In the genomic region with DNA sequence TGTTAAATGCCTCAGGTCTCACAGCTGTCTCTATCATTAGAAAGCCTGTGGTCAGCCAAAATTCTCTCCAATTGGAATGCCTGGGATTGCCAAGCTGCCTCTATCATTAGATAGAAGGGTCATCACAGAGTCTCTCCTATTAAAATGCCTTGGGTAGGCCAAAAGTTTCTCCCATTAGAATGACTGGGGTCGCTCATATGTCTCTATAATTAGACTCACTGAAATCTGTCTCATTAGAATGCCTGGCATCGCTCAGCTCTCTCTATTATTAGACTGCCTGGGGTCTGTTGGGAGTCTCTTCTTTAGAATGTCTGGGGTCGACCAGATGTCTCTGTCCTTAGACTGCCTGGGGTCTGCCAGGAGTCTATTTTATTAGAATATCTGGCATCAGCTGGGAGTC, we compare ENCODE assay signal across 8 cellular contexts.
"Had no signal": no experiment of that assay in that cellular context is flagged by ENCODE, and none has a peak within 500 bp of the region (broad histone marks: within the 10 kb centered on the region; RNA-seq: fewer than 3 reads in every experiment).

No MANE protein-coding gene starts in this region.

- H3K9ac ChIP-seq: GM23248 had no signal

- H3K4me3 ChIP-seq: GM23248, HAP-1 had no signal

- H2AFZ ChIP-seq: GM23248 had no signal

- ATAC-seq: HCT116, HepG2 had no signal

- H3K27ac ChIP-seq: GM23248, HL-60 had no signal

- H3K9me3 ChIP-seq: HAP-1 had no signal

- H3K4me1 ChIP-seq: HAP-1 had no signal

- DNase-seq: GM23248, GOT3, H7, HFFc6 had no signal

- H3K36me3 ChIP-seq: HAP-1 had no signal
